Comparison of ENCODE assay signal across 1 cellular context in the genomic region with DNA sequence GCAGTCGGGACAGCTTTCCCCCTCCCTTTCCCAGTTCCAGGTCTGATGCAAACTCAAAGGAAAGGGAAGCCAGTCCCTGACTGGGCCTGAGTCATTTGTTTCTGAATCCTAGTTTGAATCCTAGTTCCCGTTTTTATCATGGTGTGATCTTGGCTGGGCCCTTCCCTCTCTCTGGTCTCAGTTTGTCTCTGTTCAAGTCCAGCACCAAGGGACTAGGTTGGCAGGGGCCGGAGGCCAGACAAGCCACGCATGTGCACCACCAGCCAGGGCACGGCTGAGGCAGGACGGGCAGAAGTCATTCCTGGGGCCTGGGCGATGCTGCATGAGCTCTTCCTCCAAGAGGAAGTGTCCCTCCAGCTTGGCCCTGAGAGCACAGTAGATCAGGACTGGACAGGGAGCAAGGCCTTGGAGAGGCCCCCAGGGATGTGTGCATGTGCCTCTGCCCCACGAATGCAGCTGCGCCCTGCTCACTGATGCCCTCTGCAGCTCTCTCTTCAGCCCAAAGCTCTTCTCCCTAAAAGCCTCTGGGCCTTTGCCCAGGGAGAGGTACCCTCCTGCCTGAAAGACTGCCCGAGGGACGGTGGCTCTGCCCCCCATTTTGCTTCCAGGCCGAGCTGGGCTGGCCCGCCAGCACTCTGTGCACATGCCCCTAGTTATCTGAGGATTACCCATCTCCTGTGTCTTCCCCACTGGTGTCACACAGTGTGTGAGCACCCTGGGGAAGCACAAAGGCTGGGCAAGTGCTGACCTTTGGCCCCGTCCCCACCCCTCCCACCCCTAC.
TF ChIP-seq lines count a peak whose summit lies in the region.

No MANE protein-coding gene starts in this region.

TF ChIP-seq in GM12878, 131 proteins besides CTCF, POLR2A, EP300 and RAD21 (continued from another document):
- TF ChIP-seq, protein P1, sequence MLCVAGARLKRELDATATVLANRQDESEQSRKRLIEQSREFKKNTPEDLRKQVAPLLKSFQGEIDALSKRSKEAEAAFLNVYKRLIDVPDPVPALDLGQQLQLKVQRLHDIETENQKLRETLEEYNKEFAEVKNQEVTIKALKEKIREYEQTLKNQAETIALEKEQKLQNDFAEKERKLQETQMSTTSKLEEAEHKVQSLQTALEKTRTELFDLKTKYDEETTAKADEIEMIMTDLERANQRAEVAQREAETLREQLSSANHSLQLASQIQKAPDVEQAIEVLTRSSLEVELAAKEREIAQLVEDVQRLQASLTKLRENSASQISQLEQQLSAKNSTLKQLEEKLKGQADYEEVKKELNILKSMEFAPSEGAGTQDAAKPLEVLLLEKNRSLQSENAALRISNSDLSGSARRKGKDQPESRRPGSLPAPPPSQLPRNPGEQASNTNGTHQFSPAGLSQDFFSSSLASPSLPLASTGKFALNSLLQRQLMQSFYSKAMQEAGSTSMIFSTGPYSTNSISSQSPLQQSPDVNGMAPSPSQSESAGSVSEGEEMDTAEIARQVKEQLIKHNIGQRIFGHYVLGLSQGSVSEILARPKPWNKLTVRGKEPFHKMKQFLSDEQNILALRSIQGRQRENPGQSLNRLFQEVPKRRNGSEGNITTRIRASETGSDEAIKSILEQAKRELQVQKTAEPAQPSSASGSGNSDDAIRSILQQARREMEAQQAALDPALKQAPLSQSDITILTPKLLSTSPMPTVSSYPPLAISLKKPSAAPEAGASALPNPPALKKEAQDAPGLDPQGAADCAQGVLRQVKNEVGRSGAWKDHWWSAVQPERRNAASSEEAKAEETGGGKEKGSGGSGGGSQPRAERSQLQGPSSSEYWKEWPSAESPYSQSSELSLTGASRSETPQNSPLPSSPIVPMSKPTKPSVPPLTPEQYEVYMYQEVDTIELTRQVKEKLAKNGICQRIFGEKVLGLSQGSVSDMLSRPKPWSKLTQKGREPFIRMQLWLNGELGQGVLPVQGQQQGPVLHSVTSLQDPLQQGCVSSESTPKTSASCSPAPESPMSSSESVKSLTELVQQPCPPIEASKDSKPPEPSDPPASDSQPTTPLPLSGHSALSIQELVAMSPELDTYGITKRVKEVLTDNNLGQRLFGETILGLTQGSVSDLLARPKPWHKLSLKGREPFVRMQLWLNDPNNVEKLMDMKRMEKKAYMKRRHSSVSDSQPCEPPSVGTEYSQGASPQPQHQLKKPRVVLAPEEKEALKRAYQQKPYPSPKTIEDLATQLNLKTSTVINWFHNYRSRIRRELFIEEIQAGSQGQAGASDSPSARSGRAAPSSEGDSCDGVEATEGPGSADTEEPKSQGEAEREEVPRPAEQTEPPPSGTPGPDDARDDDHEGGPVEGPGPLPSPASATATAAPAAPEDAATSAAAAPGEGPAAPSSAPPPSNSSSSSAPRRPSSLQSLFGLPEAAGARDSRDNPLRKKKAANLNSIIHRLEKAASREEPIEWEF (IDR thresholded peaks at IDR 0.05; ENCODE audit: insufficient replicate concordance, low read depth, low read length): no peak
